ENCODE assay signal across 12 cellular contexts in the genomic region with DNA sequence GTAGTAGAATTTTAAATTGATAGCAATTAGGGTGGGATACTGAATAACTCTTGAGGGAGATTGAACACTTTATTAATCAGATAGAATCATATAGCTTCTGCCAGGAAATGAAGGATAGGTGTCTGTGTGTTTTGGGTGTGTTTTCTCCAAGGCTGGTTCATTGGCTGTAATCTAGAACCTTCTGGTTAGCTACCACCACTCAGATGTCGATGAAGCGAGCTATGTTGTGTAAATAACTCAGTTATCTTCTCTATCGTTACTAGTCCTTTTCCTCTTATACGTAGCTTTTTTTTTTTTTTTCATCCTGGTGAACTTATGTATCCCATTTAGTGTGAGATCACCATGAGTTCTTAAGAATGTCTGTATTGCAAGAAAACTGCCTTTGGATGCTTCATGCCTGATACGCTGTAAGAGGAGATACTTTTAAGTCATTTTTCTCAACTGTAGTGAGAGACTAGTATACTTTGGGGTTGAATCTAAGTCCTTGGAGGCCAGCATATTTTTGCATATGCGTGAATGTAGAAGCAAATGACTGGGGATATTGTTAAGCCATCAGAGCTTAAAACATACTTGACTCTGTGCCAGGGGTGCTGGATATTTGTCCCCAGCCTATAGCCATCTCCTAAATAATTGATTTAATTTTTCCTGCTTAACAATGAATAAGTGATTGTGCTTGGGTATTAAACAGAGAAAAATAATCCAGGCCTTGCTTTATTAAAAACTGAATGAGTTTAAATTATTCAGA. TPM values are rescaled to one million over a fixed set of nuclear protein-coding genes. Genes with fewer than 3 reads are reported as not detected.
A peak's percentile ranks its signal among the peaks of the same experiment; 100 is the strongest.
DNase-seq lines count a peak whose midpoint lies in the region; ATAC-seq and TF ChIP-seq lines count a peak whose summit lies in the region.
"Had no signal": no experiment of that assay in that cellular context is flagged by ENCODE, and none has a peak within 500 bp of the region (broad histone marks: within the 10 kb centered on the region; RNA-seq: fewer than 3 reads in every experiment).

No MANE protein-coding gene starts in this region.

- 93 to 98% (median 96%) methylated on average over 6 of the region's 6 CpGs for WGBS in psoas muscle, 3 donors

- peak overlapping the region; percentile 95 for H3K27ac Mint-ChIP-seq in CD8-positive, alpha-beta T cell
- H3K27ac Mint-ChIP-seq in IgD-negative memory B cell (peak overlapping the region; percentile 65 to 94 (median 87)), brain (peak overlapping the region in 1 of 5 experiments; percentile 8)

- H3K36me3 Mint-ChIP-seq in CD8-positive, alpha-beta T cell = peaks cover 22% of the 10 kb centered on the region
- H3K36me3 Mint-ChIP-seq in IgD-negative memory B cell (peaks cover 2% of the 10 kb centered on the region), brain (no peaks in the 10 kb centered on the region)

- peaks cover 96% of the 10 kb centered on the region for H3K4me1 ChIP-seq in CD8-positive, alpha-beta T cell (ENCODE audit: insufficient read depth, low read length)
- H3K4me1 ChIP-seq in psoas muscle = no peaks in the 10 kb centered on the region

- ATAC-seq in CD8-positive, alpha-beta T cell = peak; percentile 29
- no peak for ATAC-seq in psoas muscle
- ATAC-seq: body of pancreas had no signal

- CTCF ChIA-PET in CD8-positive, alpha-beta T cell (lab: Charles Lee) = interaction anchor here (0.9 to 2.4 kb wide), 4 partner anchors 8 to 54 kb away, joined by 3 to 10 read pairs (median 4); no protein-coding TSS in a partner anchor

- no peak for TF ChIP-seq CTCF in CD8-positive, alpha-beta T cell (IDR thresholded peaks at IDR 0.05)
- no peak for TF ChIP-seq CTCF in brain (conservative IDR thresholded peaks at IDR 0.05)
- TF ChIP-seq CTCF in psoas muscle (IDR thresholded peaks at IDR 0.05) = no peak
- no peak for TF ChIP-seq CTCF in WERI-Rb-1 (IDR thresholded peaks at IDR 0.05; ENCODE audit: low read depth, low read length)

- DNase-seq in CD8-positive, alpha-beta T cell = no peak
- no peak for DNase-seq in psoas muscle
- no peak for DNase-seq in KG1 (lab: John Stamatoyannopoulos, UW)
- no peak for DNase-seq in WERI-Rb-1
- no peak for DNase-seq in NCI-H774 (lab: John Stamatoyannopoulos, UW)
- DNase-seq in hepatic stellate cell (ENCODE audit: low spot score) = no peak
- DNase-seq: body of pancreas, NCI-H510A treated with DMSO at 0.1 percent for 48 hours, SJCRH30, substantia nigra had no signal

- H3K9me3 ChIP-seq in CD8-positive, alpha-beta T cell (ENCODE audit: low read length) = no peaks in the 10 kb centered on the region
- H3K9me3 ChIP-seq in psoas muscle (no peaks in the 10 kb centered on the region), WERI-Rb-1 (ENCODE audit: severe bottlenecking) (no peaks in the 10 kb centered on the region)
- H3K9me3 ChIP-seq: body of pancreas, SJCRH30 had no signal

- H3K27me3 Mint-ChIP-seq in CD8-positive, alpha-beta T cell (ENCODE audit: low read depth) = no peaks in the 10 kb centered on the region
- H3K27me3 Mint-ChIP-seq in IgD-negative memory B cell (no peaks in the 10 kb centered on the region), brain (peaks cover 54% of the 10 kb centered on the region)

- intact Hi-C loops in CD8-positive, alpha-beta T cell (cut with DNase I, micrococcal nuclease) = loop anchor here in 1 of 2 experiments (2.0 to 5.0 kb wide), 3 partner anchors 27 to 41 kb away; no protein-coding TSS in a partner anchor
- intact Hi-C loops in psoas muscle (cut with DNase I) = no loop called here

- H3K36me3 ChIP-seq in CD8-positive, alpha-beta T cell (ENCODE audit: insufficient read depth, low read length) = no peaks in the 10 kb centered on the region
- no peaks in the 10 kb centered on the region for H3K36me3 ChIP-seq in psoas muscle (ENCODE audit: insufficient read depth in 1 of 2, low read depth in 1 of 2)
- H3K36me3 ChIP-seq in WERI-Rb-1 = 0 out of 2 replicates have a peak, but pooled peaks cover 4% of the 10 kb centered on the region
- H3K36me3 ChIP-seq: SJCRH30 had no signal

- H3K9me3 Mint-ChIP-seq in CD8-positive, alpha-beta T cell = no peaks in the 10 kb centered on the region
- no peaks in the 10 kb centered on the region for H3K9me3 Mint-ChIP-seq in IgD-negative memory B cell
- H3K9me3 Mint-ChIP-seq in brain = no peaks in the 10 kb centered on the region

- no peaks in the 10 kb centered on the region for H3K27me3 ChIP-seq in CD8-positive, alpha-beta T cell (ENCODE audit: insufficient read depth, low read length)
- H3K27me3 ChIP-seq in psoas muscle (ENCODE audit: insufficient read depth in 3 of 3, low read length in 2 of 3) = peaks cover 0 to 6% (median 0%) of the 10 kb centered on the region in 3 donors
- H3K27me3 ChIP-seq in WERI-Rb-1 (ENCODE audit: insufficient read depth, low read depth, severe bottlenecking) = no peaks in the 10 kb centered on the region
- H3K27me3 ChIP-seq: body of pancreas, SJCRH30 had no signal

- H3K4me1 Mint-ChIP-seq in CD8-positive, alpha-beta T cell (ENCODE audit: low read depth) = peaks cover 90% of the 10 kb centered on the region
- H3K4me1 Mint-ChIP-seq in IgD-negative memory B cell (peaks cover 55 to 75% (median 69%) of the 10 kb centered on the region in 3 donors), brain (peaks cover 37% of the 10 kb centered on the region)

- H3K4me3 ChIP-seq in CD8-positive, alpha-beta T cell (ENCODE audit: low read depth, low read length) = no peak overlapping the region
- H3K4me3 ChIP-seq in psoas muscle (peak overlapping the region; percentile 64), WERI-Rb-1 (ENCODE audit: low read depth, low read length) (no peak overlapping the region)
- H3K4me3 ChIP-seq: body of pancreas had no signal

- no peak overlapping the region for H3K27ac ChIP-seq in CD8-positive, alpha-beta T cell (ENCODE audit: low read depth, low read length)
- H3K27ac ChIP-seq in psoas muscle = no peak overlapping the region
- H3K27ac ChIP-seq in WERI-Rb-1 = no peak overlapping the region
- H3K27ac ChIP-seq: body of pancreas had no signal

- H3K4me3 Mint-ChIP-seq in CD8-positive, alpha-beta T cell = peak overlapping the region; percentile 88
- peak overlapping the region; percentile 80 to 99 (median 97) for H3K4me3 Mint-ChIP-seq in IgD-negative memory B cell
- peak overlapping the region in 4 of 5 experiments; percentile 27 to 95 (median 91) for H3K4me3 Mint-ChIP-seq in brain

- POLR2A ChIA-PET in CD8-positive, alpha-beta T cell (lab: Charles Lee) = interaction anchor here (0.8 to 1.1 kb wide), 3 partner anchors 12 to 54 kb away, joined by 3 to 4 read pairs (median 3); no protein-coding TSS in a partner anchor

RNA-seq across cellular contexts. Expression of a gene that starts 2.2 kb away (rescaled TPM):
- 10 to 100 TPM; 62.3 to 63.0 TPM for total RNA-seq in CD8-positive, alpha-beta T cell
- polyA plus RNA-seq in IgD-negative memory B cell = 285 TPM
- polyA plus RNA-seq in brain (ENCODE audit: insufficient read depth, low read depth, low replicate concordance) = 8.9 TPM
- 1 to 10 TPM in 3 of 4 donors, under 1 TPM in 1; 0.73 to 2.5 (median 2.1) TPM for total RNA-seq in psoas muscle
- polyA plus RNA-seq in psoas muscle = 1 to 10 TPM; 1.2 to 1.6 (median 1.5) TPM

Comparison
In these comparisons a context has a peak if more than half of its experiments do, and no peak if none do; other contexts are left out.
1. RNA of a gene that starts 2.2 kb away (polyA plus RNA-seq): 285 TPM in IgD-negative memory B cell (single experiment); 8.9 TPM in brain (single experiment) and 1.2 to 1.6 TPM in psoas muscle; every median in the first group is over 10 times any median in the second.
2. Peak in every context shown above with its lines, with median percentiles within 50 percentile points of each other: H3K4me3 Mint-ChIP-seq.